9 cellular contexts compared by ENCODE assay signal in the genomic region with DNA sequence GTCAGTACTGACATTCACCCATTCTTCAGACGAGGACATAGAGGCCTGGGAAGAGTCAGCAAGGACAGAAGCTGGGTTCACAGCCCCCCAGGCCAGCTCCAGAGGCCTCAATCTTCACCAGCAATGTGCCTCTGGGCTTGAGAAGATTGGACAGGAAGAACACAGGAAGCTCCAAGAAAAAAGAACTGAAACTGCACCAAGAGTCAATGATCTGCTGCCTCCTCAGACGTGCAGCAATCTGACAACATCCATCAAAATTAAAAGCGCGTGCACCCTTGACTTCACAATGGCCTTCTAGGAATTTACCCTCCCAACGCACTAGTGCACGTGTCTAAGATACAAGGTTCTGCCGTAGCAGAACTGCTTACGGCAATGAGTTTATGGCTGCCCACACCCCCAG. TPM values are rescaled to one million over a fixed set of nuclear protein-coding genes. Genes with fewer than 3 reads are reported as not detected.
A peak's percentile ranks its signal among the peaks of the same experiment; 100 is the strongest.
DNase-seq lines count a peak whose midpoint lies in the region; ATAC-seq, FAIRE-seq and TF ChIP-seq lines count a peak whose summit lies in the region.
"Not testable (repeated sequence)": the region's sequence is repeated elsewhere in the genome, so short reads cannot be mapped to it uniquely, and the experiment has no call there.
"Had no signal": no experiment of that assay in that cellular context is flagged by ENCODE, and none has a peak within 500 bp of the region (broad histone marks: within the 10 kb centered on the region; RNA-seq: fewer than 3 reads in every experiment).

No MANE protein-coding gene starts in this region.

- FAIRE-seq in bronchial epithelial cell (lab: Jason Lieb, UNC): peak; percentile 97

- H3K4me3 ChIP-seq in BLaER1 treated with 17β-estradiol and CSF1 and Interleukin-3, amounts not matched to agents 10 nM and 100 nM; Karpas-422 (ENCODE audit: low read length); bronchial epithelial cell (ENCODE audit: low read depth, low read length): not testable (repeated sequence)

- H3K36me3 Mint-ChIP-seq in memory B cell; stimulated activated naive B cell treated with anti-CD40 and anti-IgM and Interleukin-4, amounts not matched to agents 10 μg/mL and 1 μg/mL and 100 μg/mL, for 72 hours: not testable (repeated sequence)

- ATAC-seq in memory B cell (ENCODE audit: low read depth): peak; percentile 44
- peak; percentile 59 to 66 for ATAC-seq in stimulated activated naive B cell treated with anti-CD40 and anti-IgM and Interleukin-4, amounts not matched to agents 10 μg/mL and 1 μg/mL and 100 μg/mL, for 72 hours (replicated peaks)

- not testable (repeated sequence) for H3K27ac Mint-ChIP-seq in memory B cell
- H3K27ac Mint-ChIP-seq in stimulated activated naive B cell treated with anti-CD40 and anti-IgM and Interleukin-4, amounts not matched to agents 10 μg/mL and 1 μg/mL and 100 μg/mL, for 72 hours: peak overlapping the region; percentile 54

- not testable (repeated sequence) for H3K9me3 ChIP-seq in BLaER1 treated with 17β-estradiol and CSF1 and Interleukin-3, amounts not matched to agents 10 nM and 100 nM (replicated peaks in 1 of 11); Karpas-422 (ENCODE audit: low read length)

- H3K4me3 Mint-ChIP-seq in memory B cell; stimulated activated naive B cell treated with anti-CD40 and anti-IgM and Interleukin-4, amounts not matched to agents 10 μg/mL and 1 μg/mL and 100 μg/mL, for 72 hours: not testable (repeated sequence)

- H3K36me3 ChIP-seq in BLaER1 treated with 17β-estradiol and CSF1 and Interleukin-3, amounts not matched to agents 10 nM and 100 nM; Karpas-422 (ENCODE audit: insufficient read depth, low read length); bronchial epithelial cell (ENCODE audit: control insufficient read depth, insufficient read depth, low read length): not testable (repeated sequence)

- not testable (repeated sequence) for H3K79me2 ChIP-seq in Karpas-422 (ENCODE audit: low read length)

- DNase-seq in Karpas-422: peak; percentile 50
- DNase-seq in bronchial epithelial cell (ENCODE audit: low read depth); memory B cell (ENCODE audit: low spot score in 2 of 2); stimulated activated naive B cell treated with anti-CD40 and anti-IgM and Interleukin-4, amounts not matched to agents 10 μg/mL and 1 μg/mL and 100 μg/mL, for 72 hours: not testable (repeated sequence)

- not testable (repeated sequence) for H2AFZ ChIP-seq in Karpas-422 (ENCODE audit: low read length)

- not testable (repeated sequence) for H3K9ac ChIP-seq in BLaER1 treated with 17β-estradiol and CSF1 and Interleukin-3, amounts not matched to agents 10 nM and 100 nM; Karpas-422 (ENCODE audit: low read length)

- peaks cover 17 to 53% (median 39%) of the 10 kb centered on the region in 10 experiments for H3K4me1 ChIP-seq in BLaER1 treated with 17β-estradiol and CSF1 and Interleukin-3, amounts not matched to agents 10 nM and 100 nM
- H3K4me1 ChIP-seq in Karpas-422 (ENCODE audit: low read length): peaks cover 31% of the 10 kb centered on the region

- not testable (repeated sequence) for H3K27me3 Mint-ChIP-seq in memory B cell
- peaks cover 6 to 13% of the 10 kb centered on the region in 2 donors for H3K27me3 Mint-ChIP-seq in stimulated activated naive B cell treated with anti-CD40 and anti-IgM and Interleukin-4, amounts not matched to agents 10 μg/mL and 1 μg/mL and 100 μg/mL, for 72 hours

- H3K9me3 Mint-ChIP-seq in memory B cell; stimulated activated naive B cell treated with anti-CD40 and anti-IgM and Interleukin-4, amounts not matched to agents 10 μg/mL and 1 μg/mL and 100 μg/mL, for 72 hours: not testable (repeated sequence)

- not testable (repeated sequence) for H3K9me2 ChIP-seq in Karpas-422 (replicated peaks; ENCODE audit: insufficient read depth, low read length)

- H3K27me3 ChIP-seq in BLaER1 treated with 17β-estradiol and CSF1 and Interleukin-3, amounts not matched to agents 10 nM and 100 nM: peaks cover 0 to 21% (median 5%) of the 10 kb centered on the region in 11 experiments; a peak in 4 of 22 replicates
- not testable (repeated sequence) for H3K27me3 ChIP-seq in Karpas-422 (ENCODE audit: low read length); bronchial epithelial cell (ENCODE audit: control insufficient read depth, insufficient read depth, low read length)

- not testable (repeated sequence) for TF ChIP-seq CTCF in bronchial epithelial cell (IDR thresholded peaks at IDR 0.05; ENCODE audit: insufficient read depth, low read length, severe bottlenecking)

- H4K20me1 ChIP-seq in BLaER1 treated with 17β-estradiol and CSF1 and Interleukin-3, amounts not matched to agents 10 nM and 100 nM: peaks cover 0 to 11% (median 4%) of the 10 kb centered on the region in 11 experiments; a peak in 6 of 22 replicates
- H4K20me1 ChIP-seq in Karpas-422 (ENCODE audit: insufficient read depth, low read depth, low read length): peaks cover 31% of the 10 kb centered on the region; the same call in 1 of the 2 replicates

- not testable (repeated sequence) for H3K27ac ChIP-seq in BLaER1 treated with 17β-estradiol and CSF1 and Interleukin-3, amounts not matched to agents 10 nM and 100 nM; Karpas-422 (ENCODE audit: low read length)

- H3K4me2 ChIP-seq in BLaER1 treated with 17β-estradiol and CSF1 and Interleukin-3, amounts not matched to agents 10 nM and 100 nM: peak overlapping the region; percentile 29 to 64 (median 45); a peak in 18 of 22 replicates
- not testable (repeated sequence) for H3K4me2 ChIP-seq in Karpas-422 (ENCODE audit: low read depth, low read length, poor library complexity, severe bottlenecking)

- not testable (repeated sequence) for H3K4me1 Mint-ChIP-seq in memory B cell; stimulated activated naive B cell treated with anti-CD40 and anti-IgM and Interleukin-4, amounts not matched to agents 10 μg/mL and 1 μg/mL and 100 μg/mL, for 72 hours

RNA-seq across cellular contexts. Expression of a gene that starts 38.0 kb away (rescaled TPM):
- not detected in 2 replicates for total RNA-seq in Karpas-422 (2014; rRNA removed; shearing (Covaris generic); ENCODE audit: low replicate concordance)
- not detected in 2 replicates for total RNA-seq in bronchial epithelial cell
- total RNA-seq: A673, Daoy, G401, GM12878 had no signal
